8 cellular contexts compared by ENCODE assay signal in genomic region chr2:208025814-208026184, GRCh38. TPM values are rescaled to one million over a fixed set of nuclear protein-coding genes. Genes with fewer than 3 reads are reported as not detected.
DNase-seq lines count a peak whose midpoint lies in the region; ATAC-seq and TF ChIP-seq lines count a peak whose summit lies in the region.

No MANE protein-coding gene starts in this region.

- H3K4me3 Mint-ChIP-seq in Calu3 (ENCODE audit: low read depth, unreplicated experiment) (peak overlapping the region; percentile 86), GM23338 (peak overlapping the region; percentile 87)

- H3K79me2 ChIP-seq in GM23338 (replicated peaks; ENCODE audit: insufficient read depth) (peaks cover 4% of the 10 kb centered on the region; the same call in 1 of the 2 replicates), OCI-LY1 (ENCODE audit: insufficient read depth, low read length) (0 out of 2 replicates have a peak, but pooled peaks cover 3% of the 10 kb centered on the region)

- H3K4me2 ChIP-seq in GM23338 (peak overlapping the region; percentile 78), OCI-LY1 (ENCODE audit: low read length) (peak overlapping the region; percentile 75)

- H2AFZ ChIP-seq in GM23338 (peak overlapping the region; percentile 100), OCI-LY1 (ENCODE audit: low read length) (peak overlapping the region; percentile 81)

- peak overlapping the region; percentile 34 for H3K27ac Mint-ChIP-seq in Calu3 (ENCODE audit: unreplicated experiment)
- H3K27ac Mint-ChIP-seq in GM23338: peak overlapping the region; percentile 91

- H3K27ac ChIP-seq in GM23338 (ENCODE audit: low read depth) (peak overlapping the region; percentile 94), OCI-LY1 (ENCODE audit: low read depth, low read length, poor library complexity, severe bottlenecking) (peak overlapping the region; percentile 51), angular gyrus (ENCODE audit: low read depth, low read length) (peak overlapping the region; percentile 51), iPS-20b (ENCODE audit: low read length) (peak overlapping the region; percentile 7)

- H3K27me3 Mint-ChIP-seq in Calu3 (ENCODE audit: unreplicated experiment) (no peaks in the 10 kb centered on the region), GM23338 (ENCODE audit: insufficient read depth, low read depth, poor library complexity) (peaks cover 7% of the 10 kb centered on the region)

- intact Hi-C loops in Calu3 (cut with micrococcal nuclease; ENCODE audit: unreplicated experiment): no loop called here

- CTCF ChIA-PET in Calu3 (lab: Charles Lee): interaction anchor here (0.7 to 1.5 kb wide), 6 partner anchors 10 to 307 kb away, joined by 3 to 4 read pairs (median 4); no protein-coding TSS in a partner anchor

- peaks cover 5% of the 10 kb centered on the region; the same call in 1 of the 2 replicates for H3K4me1 ChIP-seq in GM23338 (ENCODE audit: insufficient read depth)
- H3K4me1 ChIP-seq in OCI-LY1 (ENCODE audit: insufficient read depth, low read length, severe bottlenecking): peaks cover 16% of the 10 kb centered on the region
- peaks cover 3% of the 10 kb centered on the region; the same call in 1 of the 2 replicates for H3K4me1 ChIP-seq in iPS-20b (ENCODE audit: insufficient read depth, low read length)

- ATAC-seq in GM23338: peak; percentile 67

- H3K9me2 ChIP-seq in GM23338 (ENCODE audit: insufficient read depth) (no peaks in the 10 kb centered on the region), OCI-LY1 (ENCODE audit: low read depth, low read length) (no peaks in the 10 kb centered on the region)

- BruUV-seq in Calu3 (replicated peaks; lab: Mats Ljungman, UMichigan): no TSS peak

- H3K9ac ChIP-seq in OCI-LY1 (ENCODE audit: low read length) (peak overlapping the region; percentile 76), iPS-20b (ENCODE audit: low read depth, low read length) (peak overlapping the region; percentile 80; the same call in 1 of the 2 replicates)

- H3K4me1 Mint-ChIP-seq in Calu3 (ENCODE audit: low read depth, unreplicated experiment) (no peaks in the 10 kb centered on the region), GM23338 (peaks cover 7% of the 10 kb centered on the region; the same call in 1 of the 3 replicates)

- H3K27me3 ChIP-seq in GM23338 (ENCODE audit: insufficient read depth) (no peaks in the 10 kb centered on the region), OCI-LY1 (ENCODE audit: insufficient read depth, low read length) (no peaks in the 10 kb centered on the region), iPS-20b (ENCODE audit: insufficient read depth, low read length) (no peaks in the 10 kb centered on the region)

- H3K36me3 ChIP-seq in GM23338 (ENCODE audit: insufficient read depth) (no peaks in the 10 kb centered on the region), OCI-LY1 (ENCODE audit: insufficient read depth, low read length) (no peaks in the 10 kb centered on the region), iPS-20b (ENCODE audit: insufficient read depth, low read depth, low read length) (no peaks in the 10 kb centered on the region)

- H4K20me1 ChIP-seq in GM23338 (replicated peaks; ENCODE audit: insufficient read depth): no peaks in the 10 kb centered on the region
- no peaks in the 10 kb centered on the region for H4K20me1 ChIP-seq in OCI-LY1 (ENCODE audit: insufficient read depth, low read length)

- no peaks in the 10 kb centered on the region for H3K9me3 ChIP-seq in OCI-LY1 (ENCODE audit: low read length)
- H3K9me3 ChIP-seq in iPS-20b (ENCODE audit: insufficient read depth, low read depth, low read length): no peaks in the 10 kb centered on the region

- H3K36me3 Mint-ChIP-seq in Calu3 (ENCODE audit: insufficient read depth, unreplicated experiment): peaks cover 12% of the 10 kb centered on the region
- no peaks in the 10 kb centered on the region for H3K36me3 Mint-ChIP-seq in GM23338 (ENCODE audit: low read depth)

- TF ChIP-seq CTCF in Calu3 (IDR thresholded peaks at IDR 0.05; ENCODE audit: unreplicated experiment) (no peak), GM23338 (conservative IDR thresholded peaks at IDR 0.05; ENCODE audit: low read depth in 2 of 2) (no peak), OCI-LY1 (IDR thresholded peaks at IDR 0.05; ENCODE audit: low read length) (no peak)

- 0 out of 2 replicates have a peak, but pooled peaks cover 3% of the 10 kb centered on the region for H3F3A ChIP-seq in GM23338 (replicated peaks; ENCODE audit: low read depth)
- H3F3A ChIP-seq in OCI-LY1 (ENCODE audit: insufficient read depth, low read length): no peaks in the 10 kb centered on the region

- no peak for DNase-seq in Calu3
- peak; percentile 34 for DNase-seq in GM23338 (ENCODE audit: low spot score)
- peak; percentile 25 for DNase-seq in stimulated activated CD4-positive, alpha-beta T cell treated with anti-CD3 and anti-CD28 coated beads, Interleukin-4, amount 100 ng/mL, for 1 hour
- DNase-seq in middle frontal gyrus (ENCODE audit: extremely low spot score, low spot score): no peak
- DNase-seq in RKO (ENCODE audit: low spot score): no peak

- H3K9me3 Mint-ChIP-seq in Calu3 (ENCODE audit: low read depth, unreplicated experiment): no peaks in the 10 kb centered on the region
- no peaks in the 10 kb centered on the region for H3K9me3 Mint-ChIP-seq in GM23338

- H3K4me3 ChIP-seq in GM23338: peak overlapping the region; percentile 70
- H3K4me3 ChIP-seq in OCI-LY1 (ENCODE audit: low read depth, low read length, poor library complexity, severe bottlenecking): peak overlapping the region; percentile 76
- H3K4me3 ChIP-seq in iPS-20b (ENCODE audit: low read length): peak overlapping the region; percentile 90

TF ChIP-seq in GM23338, 12 proteins besides CTCF, POLR2A, EP300 and RAD21 (continues in another document):
- no peak for TF ChIP-seq ZNF462 (CRISPR knock-in tag; IDR thresholded peaks at IDR 0.05)
- TF ChIP-seq CREB1 (CRISPR knock-in tag; IDR thresholded peaks at IDR 0.05; ENCODE audit: low read depth): no peak
- no peak for TF ChIP-seq ZNF114 (CRISPR knock-in tag; IDR thresholded peaks at IDR 0.05)
- no peak for TF ChIP-seq EZH2 (IDR thresholded peaks at IDR 0.05; ENCODE audit: low read depth, unreplicated experiment)
- TF ChIP-seq ZNF331 (CRISPR knock-in tag; IDR thresholded peaks at IDR 0.05; ENCODE audit: low read depth): no peak
- TF ChIP-seq STAT1 (IDR thresholded peaks at IDR 0.05; ENCODE audit: unreplicated experiment): no peak

RNA-seq across cellular contexts. Expression of gene PLEKHM3, which starts 0.5 kb away (rescaled TPM):
- total RNA-seq in Calu3 (2022): 7.7 and 8.0 TPM in 2 replicates
- 5.6 and 8.8 TPM in 2 replicates for total RNA-seq in GM23338 (2014; rRNA removed; shearing (Covaris generic))
- polyA plus RNA-seq in GM23338 (2016; fragmentation: Nextera tagmentation; extraction: Ambion mirVana): 3.5 and 3.9 TPM in 2 replicates

Comparison
In these comparisons a context has a peak if more than half of its experiments do, and no peak if none do; other contexts are left out.
1. DNase-seq: peak in GM23338 (single experiment) and stimulated activated CD4-positive, alpha-beta T cell treated with anti-CD3 and anti-CD28 coated beads, Interleukin-4, amount 100 ng/mL, for 1 hour (single experiment); none in Calu3 (single experiment), middle frontal gyrus (single experiment) and RKO (single experiment).
2. H3K27ac ChIP-seq: peak in every context shown above with its lines; median percentile 94 in GM23338; 51 in OCI-LY1; 51 in angular gyrus; 7 in iPS-20b.
3. Peak in every context shown above with its lines, with median percentiles within 50 percentile points of each other: H3K4me3 ChIP-seq.